Comparison of ENCODE assay signal across 8 cellular contexts in genomic region chr5:53109436-53110127, GRCh38. TPM values are rescaled to one million over a fixed set of nuclear protein-coding genes. Genes with fewer than 3 reads are reported as not detected.
DNase-seq lines count a peak whose midpoint lies in the region; ATAC-seq and TF ChIP-seq lines count a peak whose summit lies in the region.

Gene MOCS2, minus strand, starts transcription at chr5:53109757. Its CDS starts 2,583 bp downstream, at chr5:53107174.

- no peak for TF ChIP-seq CTCF in lung (IDR thresholded peaks at IDR 0.05; ENCODE audit: control extremely low read depth, extremely low read depth)

- no peaks in the 10 kb centered on the region for H3K27me3 ChIP-seq in lung (ENCODE audit: control insufficient read depth, insufficient read depth)

- H3K4me1 ChIP-seq in lung (ENCODE audit: control insufficient read depth in 2 of 2, insufficient read depth in 2 of 2, low read length in 2 of 2) = peaks cover 0 to 11% of the 10 kb centered on the region in 2 donors

- H3K27ac ChIP-seq in lung (ENCODE audit: low read depth in 1 of 2, low read length in 1 of 2) = peak within 1 kb of the TSS; percentile 67 to 78

- ATAC-seq in GM21360 (IDR thresholded peaks at IDR 0.05; ENCODE audit: unreplicated experiment) (peak; percentile 95), lung (ENCODE audit: insufficient read depth, low FRiP score) (peak; percentile 98)

- H3K36me3 ChIP-seq in lung (ENCODE audit: control insufficient read depth in 2 of 2, insufficient read depth in 2 of 2, low read length in 2 of 2) = no peaks in the 10 kb centered on the region

- WGBS in lung, 2 donors = 0% methylated on average over 55 of the region's 55 CpGs

- peak; percentile 88 for DNase-seq in COLO668 (lab: John Stamatoyannopoulos, UW; ENCODE audit: unreplicated experiment)
- peak; percentile 96 for DNase-seq in HT-29 (ENCODE audit: low spot score)
- peak; percentile 86 for DNase-seq in NK-92 treated with Interleukin-12 subunit alpha and Interleukin-12 subunit beta, amount 100 ng/mL, for 24 hours (lab: John Stamatoyannopoulos, UW)
- DNase-seq in activated CD8-positive, alpha-beta memory T cell treated with anti-CD3 and anti-CD28 coated beads for 24 hours = peak; percentile 95
- peak; percentile 87 for DNase-seq in effector CD4-positive, alpha-beta T cell
- DNase-seq in lung (ENCODE audit: low spot score) = peak; percentile 90
- peak; percentile 80 to 89 (median 84) for DNase-seq in stimulated activated CD4-positive, alpha-beta T cell treated with anti-CD3 and anti-CD28 coated beads, TNF-alpha, amount 100 ng/mL, for 24 hours (ENCODE audit: low read depth in 3 of 3)

- no peaks in the 10 kb centered on the region for H3K9me3 ChIP-seq in lung (ENCODE audit: control insufficient read depth in 2 of 2, insufficient read depth in 1 of 2, low read length in 1 of 2)

- H3K4me3 ChIP-seq in lung = peak within 1 kb of the TSS; percentile 66

RNA-seq across cellular contexts. Expression of gene MOCS2, which starts in this region (rescaled TPM):
- total RNA-seq in HT-29 (2014; rRNA removed; shearing (Covaris generic)) = 17.2 and 19.8 TPM in 2 replicates
- total RNA-seq in lung = 10 to 100 TPM; 25.3 to 27.6 TPM
- polyA plus RNA-seq in lung = 10 to 100 TPM; 26.0 to 71.0 TPM

Comparison
In these comparisons a context has a peak if more than half of its experiments do, and no peak if none do; other contexts are left out.
1. Peak in every context shown above with its lines: DNase-seq, ATAC-seq, H3K4me3 ChIP-seq and H3K27ac ChIP-seq.